1 cellular context compared by ENCODE assay signal in the genomic region with DNA sequence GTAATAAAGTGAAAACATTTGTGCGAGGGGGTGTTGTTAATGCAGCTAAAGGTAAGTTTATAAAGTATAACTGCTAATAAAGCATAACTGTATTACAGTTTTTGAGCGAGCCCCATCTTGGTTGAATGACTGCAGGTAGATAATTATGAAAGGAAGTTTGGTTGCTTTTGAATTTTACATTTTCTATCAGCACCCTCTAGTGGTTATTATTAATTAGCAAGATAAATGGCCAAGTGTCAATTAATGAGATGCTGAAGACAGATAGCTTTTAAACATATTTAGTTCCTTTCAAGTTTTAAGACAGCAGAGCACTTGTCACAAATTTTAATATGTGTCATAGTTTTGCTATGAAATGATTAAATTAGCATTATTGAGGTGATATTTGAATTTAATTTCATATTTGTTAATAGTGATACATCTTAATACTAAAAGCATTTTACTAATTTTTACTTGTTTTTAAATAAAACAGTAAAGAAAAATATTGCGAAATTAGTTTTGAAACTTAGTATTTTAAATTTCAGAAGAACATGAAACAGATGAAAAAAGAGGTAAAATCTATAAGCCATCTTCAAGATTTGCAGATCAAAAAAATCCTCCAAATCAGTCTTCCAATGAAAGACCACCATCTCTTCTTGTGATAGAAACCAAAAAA.
TF ChIP-seq lines count a peak whose summit lies in the region.

No MANE protein-coding gene starts in this region.

TF ChIP-seq in GM23338, 12 proteins besides CTCF, POLR2A, EP300 and RAD21 (continued from another document):
- TF ChIP-seq, protein P1, sequence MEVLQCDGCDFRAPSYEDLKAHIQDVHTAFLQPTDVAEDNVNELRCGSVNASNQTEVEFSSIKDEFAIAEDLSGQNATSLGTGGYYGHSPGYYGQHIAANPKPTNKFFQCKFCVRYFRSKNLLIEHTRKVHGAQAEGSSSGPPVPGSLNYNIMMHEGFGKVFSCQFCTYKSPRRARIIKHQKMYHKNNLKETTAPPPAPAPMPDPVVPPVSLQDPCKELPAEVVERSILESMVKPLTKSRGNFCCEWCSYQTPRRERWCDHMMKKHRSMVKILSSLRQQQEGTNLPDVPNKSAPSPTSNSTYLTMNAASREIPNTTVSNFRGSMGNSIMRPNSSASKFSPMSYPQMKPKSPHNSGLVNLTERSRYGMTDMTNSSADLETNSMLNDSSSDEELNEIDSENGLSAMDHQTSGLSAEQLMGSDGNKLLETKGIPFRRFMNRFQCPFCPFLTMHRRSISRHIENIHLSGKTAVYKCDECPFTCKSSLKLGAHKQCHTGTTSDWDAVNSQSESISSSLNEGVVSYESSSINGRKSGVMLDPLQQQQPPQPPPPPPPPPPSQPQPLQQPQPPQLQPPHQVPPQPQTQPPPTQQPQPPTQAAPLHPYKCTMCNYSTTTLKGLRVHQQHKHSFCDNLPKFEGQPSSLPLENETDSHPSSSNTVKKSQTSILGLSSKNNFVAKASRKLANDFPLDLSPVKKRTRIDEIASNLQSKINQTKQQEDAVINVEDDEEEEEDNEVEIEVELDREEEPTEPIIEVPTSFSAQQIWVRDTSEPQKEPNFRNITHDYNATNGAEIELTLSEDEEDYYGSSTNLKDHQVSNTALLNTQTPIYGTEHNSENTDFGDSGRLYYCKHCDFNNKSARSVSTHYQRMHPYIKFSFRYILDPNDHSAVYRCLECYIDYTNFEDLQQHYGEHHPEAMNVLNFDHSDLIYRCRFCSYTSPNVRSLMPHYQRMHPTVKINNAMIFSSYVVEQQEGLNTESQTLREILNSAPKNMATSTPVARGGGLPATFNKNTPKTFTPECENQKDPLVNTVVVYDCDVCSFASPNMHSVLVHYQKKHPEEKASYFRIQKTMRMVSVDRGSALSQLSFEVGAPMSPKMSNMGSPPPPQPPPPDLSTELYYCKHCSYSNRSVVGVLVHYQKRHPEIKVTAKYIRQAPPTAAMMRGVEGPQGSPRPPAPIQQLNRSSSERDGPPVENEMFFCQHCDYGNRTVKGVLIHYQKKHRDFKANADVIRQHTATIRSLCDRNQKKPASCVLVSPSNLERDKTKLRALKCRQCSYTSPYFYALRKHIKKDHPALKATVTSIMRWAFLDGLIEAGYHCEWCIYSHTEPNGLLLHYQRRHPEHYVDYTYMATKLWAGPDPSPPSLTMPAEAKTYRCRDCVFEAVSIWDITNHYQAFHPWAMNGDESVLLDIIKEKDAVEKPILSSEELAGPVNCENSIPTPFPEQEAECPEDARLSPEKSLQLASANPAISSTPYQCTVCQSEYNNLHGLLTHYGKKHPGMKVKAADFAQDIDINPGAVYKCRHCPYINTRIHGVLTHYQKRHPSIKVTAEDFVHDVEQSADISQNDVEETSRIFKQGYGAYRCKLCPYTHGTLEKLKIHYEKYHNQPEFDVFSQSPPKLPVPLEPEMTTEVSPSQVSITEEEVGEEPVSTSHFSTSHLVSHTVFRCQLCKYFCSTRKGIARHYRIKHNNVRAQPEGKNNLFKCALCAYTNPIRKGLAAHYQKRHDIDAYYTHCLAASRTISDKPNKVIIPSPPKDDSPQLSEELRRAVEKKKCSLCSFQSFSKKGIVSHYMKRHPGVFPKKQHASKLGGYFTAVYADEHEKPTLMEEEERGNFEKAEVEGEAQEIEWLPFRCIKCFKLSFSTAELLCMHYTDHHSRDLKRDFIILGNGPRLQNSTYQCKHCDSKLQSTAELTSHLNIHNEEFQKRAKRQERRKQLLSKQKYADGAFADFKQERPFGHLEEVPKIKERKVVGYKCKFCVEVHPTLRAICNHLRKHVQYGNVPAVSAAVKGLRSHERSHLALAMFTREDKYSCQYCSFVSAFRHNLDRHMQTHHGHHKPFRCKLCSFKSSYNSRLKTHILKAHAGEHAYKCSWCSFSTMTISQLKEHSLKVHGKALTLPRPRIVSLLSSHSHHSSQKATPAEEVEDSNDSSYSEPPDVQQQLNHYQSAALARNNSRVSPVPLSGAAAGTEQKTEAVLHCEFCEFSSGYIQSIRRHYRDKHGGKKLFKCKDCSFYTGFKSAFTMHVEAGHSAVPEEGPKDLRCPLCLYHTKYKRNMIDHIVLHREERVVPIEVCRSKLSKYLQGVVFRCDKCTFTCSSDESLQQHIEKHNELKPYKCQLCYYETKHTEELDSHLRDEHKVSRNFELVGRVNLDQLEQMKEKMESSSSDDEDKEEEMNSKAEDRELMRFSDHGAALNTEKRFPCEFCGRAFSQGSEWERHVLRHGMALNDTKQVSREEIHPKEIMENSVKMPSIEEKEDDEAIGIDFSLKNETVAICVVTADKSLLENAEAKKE (CRISPR knock-in tag; IDR thresholded peaks at IDR 0.05) = no peak
- TF ChIP-seq ZNF331 (CRISPR knock-in tag; IDR thresholded peaks at IDR 0.05; ENCODE audit: low read depth) (no peak), EZH2 (IDR thresholded peaks at IDR 0.05; ENCODE audit: low read depth, unreplicated experiment) (no peak)
TF ChIP-seq in GM23338: peak in this region for 0.
